ENCODE assay signal across 11 cellular contexts in the genomic region with DNA sequence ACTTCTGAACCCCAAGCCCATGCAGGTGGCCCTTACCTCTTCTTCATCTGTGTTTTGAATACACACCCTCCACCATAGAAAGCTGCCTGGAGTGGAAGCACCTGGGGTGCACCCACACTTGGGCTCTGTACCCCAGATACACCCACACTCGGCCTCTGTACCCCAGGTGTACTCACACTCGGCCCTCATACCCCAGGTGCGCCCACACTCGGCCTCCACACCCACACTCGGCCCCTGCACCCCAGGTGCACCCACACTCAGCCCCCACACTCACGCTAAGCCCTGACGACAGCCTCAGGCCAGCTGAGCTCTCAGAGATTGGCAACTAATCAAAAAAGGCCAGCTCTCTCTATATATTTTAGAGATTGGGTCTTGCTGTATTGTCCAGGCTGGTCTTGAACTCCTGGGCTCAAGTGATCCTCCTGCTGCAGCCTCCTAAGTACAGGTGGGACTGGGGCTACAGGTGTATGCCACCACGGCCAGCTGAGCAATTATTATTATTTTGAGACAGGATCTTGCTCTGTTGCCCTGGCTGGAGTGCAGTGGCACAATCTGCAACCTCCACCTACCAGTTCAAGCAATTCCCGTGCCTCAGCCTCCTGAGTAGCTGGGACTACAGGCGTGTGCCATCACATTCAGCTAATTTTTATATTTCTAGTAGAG.
"Had no signal": no experiment of that assay in that cellular context is flagged by ENCODE, and none has a peak within 500 bp of the region (broad histone marks: within the 10 kb centered on the region; RNA-seq: fewer than 3 reads in every experiment).

No MANE protein-coding gene starts in this region.

- H3K27ac Mint-ChIP-seq: activated naive CD4-positive, alpha-beta T cell treated with anti-CD3 and anti-CD28 coated beads for 36 hours had no signal

- H3K4me3 Mint-ChIP-seq: activated naive CD4-positive, alpha-beta T cell treated with anti-CD3 and anti-CD28 coated beads for 36 hours had no signal

- FAIRE-seq: islet of Langerhans had no signal

- H3K9me3 Mint-ChIP-seq: activated naive CD4-positive, alpha-beta T cell treated with anti-CD3 and anti-CD28 coated beads for 36 hours had no signal

- ATAC-seq: left colon had no signal

- DNase-seq: activated CD4-positive, alpha-beta T cell treated with anti-CD3 and anti-CD28 coated beads, Interleukin-2, amount 50 U/mL, for 4 hours; activated CD4-positive, CD25-positive, alpha-beta regulatory T cell treated with anti-CD3 and anti-CD28 coated beads, Interleukin-2, amount 50 U/mL, for 72 hours; activated naive CD4-positive, alpha-beta T cell treated with anti-CD3 and anti-CD28 coated beads for 36 hours; amniotic stem cell; colonic mucosa; left colon; sigmoid colon; spleen; T1000; tibial artery had no signal
